Comparison of ENCODE assay signal across 8 cellular contexts in the genomic region with DNA sequence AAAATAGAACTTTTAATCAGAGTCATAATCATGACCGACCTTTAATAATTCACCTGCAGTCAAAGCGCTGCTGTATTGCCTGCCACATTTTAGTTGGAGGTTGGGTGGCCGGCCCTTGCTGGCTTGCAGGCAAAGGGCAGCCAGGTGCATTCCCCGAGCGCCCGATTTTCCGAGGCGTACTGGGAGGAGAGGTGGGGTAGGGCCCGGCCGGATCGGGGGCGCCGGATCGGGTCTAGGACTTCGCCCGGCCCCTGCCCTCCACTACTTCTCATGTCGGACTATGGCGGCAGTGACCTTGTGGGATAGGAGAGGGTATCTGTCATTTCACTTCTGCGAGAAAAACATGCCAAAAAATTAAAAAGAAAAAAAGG.
DNase-seq lines count a peak whose midpoint lies in the region; ATAC-seq, FAIRE-seq and TF ChIP-seq lines count a peak whose summit lies in the region.

No MANE protein-coding gene starts in this region.

- peak overlapping the region; percentile 71 for H3K9ac ChIP-seq in HUES6 (ENCODE audit: low read length)

- FAIRE-seq in GM19239 (lab: Jason Lieb, UNC), result no peak

- no peaks in the 10 kb centered on the region for H3K9me3 ChIP-seq in HUES6 (ENCODE audit: control insufficient read depth, insufficient read depth, low read depth, low read length)

- no peaks in the 10 kb centered on the region for H3K36me3 ChIP-seq in HUES6 (ENCODE audit: control insufficient read depth, insufficient read depth, low read length)

- peaks cover 12% of the 10 kb centered on the region for H3K4me1 ChIP-seq in HUES6 (ENCODE audit: control insufficient read depth, insufficient read depth, low read length)

- no peak overlapping the region for H3K27ac ChIP-seq in HUES6 (ENCODE audit: low read depth, low read length)

- peak; percentile 41 for ATAC-seq in GM21526 (IDR thresholded peaks at IDR 0.05; ENCODE audit: low FRiP score, unreplicated experiment)

- H3K36me3 Mint-ChIP-seq in activated T-cell treated with anti-CD3 and anti-CD28 coated beads, Interleukin-2, amount 50 U/mL, for 24 hours (ENCODE audit: low read depth), result no peaks in the 10 kb centered on the region

- peak overlapping the region; percentile 85 for H3K27ac Mint-ChIP-seq in activated T-cell treated with anti-CD3 and anti-CD28 coated beads, Interleukin-2, amount 50 U/mL, for 24 hours

- H3K4me3 ChIP-seq in HUES6 (ENCODE audit: low read depth, low read length) (peak overlapping the region; percentile 78), foreskin fibroblast (ENCODE audit: low read depth in 1 of 2, low read length in 2 of 2) (peak overlapping the region; percentile 51 to 65)

- no peaks in the 10 kb centered on the region for H3K9me3 Mint-ChIP-seq in activated T-cell treated with anti-CD3 and anti-CD28 coated beads, Interleukin-2, amount 50 U/mL, for 24 hours

- H3K4me3 Mint-ChIP-seq in activated T-cell treated with anti-CD3 and anti-CD28 coated beads, Interleukin-2, amount 50 U/mL, for 24 hours, result peak overlapping the region; percentile 74

- TF ChIP-seq CTCF in foreskin fibroblast (IDR thresholded peaks at IDR 0.05; ENCODE audit: low read depth, low read length), result no peak

- peak; percentile 17 for DNase-seq in COLO668 (lab: John Stamatoyannopoulos, UW; ENCODE audit: unreplicated experiment)
- peak; percentile 53 for DNase-seq in activated T-cell treated with anti-CD3 and anti-CD28 coated beads, Interleukin-2, amount 50 U/mL, for 24 hours
- DNase-seq in foreskin fibroblast, result no peak
- peak; percentile 4 for DNase-seq in pons (ENCODE audit: low spot score)
- no peak for DNase-seq in NCI-H1930 (lab: John Stamatoyannopoulos, UW)
- no peak for DNase-seq in GM19239 (ENCODE audit: insufficient read length, low spot score)

- H3K4me1 Mint-ChIP-seq in activated T-cell treated with anti-CD3 and anti-CD28 coated beads, Interleukin-2, amount 50 U/mL, for 24 hours (ENCODE audit: low read depth), result peaks cover 11% of the 10 kb centered on the region

- no peaks in the 10 kb centered on the region for H3K27me3 ChIP-seq in HUES6 (ENCODE audit: control insufficient read depth, insufficient read depth, low read length)

- H3K27me3 Mint-ChIP-seq in activated T-cell treated with anti-CD3 and anti-CD28 coated beads, Interleukin-2, amount 50 U/mL, for 24 hours, result peaks cover 2% of the 10 kb centered on the region

Comparison
In these comparisons a context has a peak if more than half of its experiments do, and no peak if none do; other contexts are left out.
1. DNase-seq: peak in COLO668 (single experiment), activated T-cell treated with anti-CD3 and anti-CD28 coated beads, Interleukin-2, amount 50 U/mL, for 24 hours (single experiment) and pons (single experiment); none in foreskin fibroblast (0 of 2), NCI-H1930 (0 of 2) and GM19239 (single experiment).